Comparison of ENCODE assay signal across 11 cellular contexts in the genomic region with DNA sequence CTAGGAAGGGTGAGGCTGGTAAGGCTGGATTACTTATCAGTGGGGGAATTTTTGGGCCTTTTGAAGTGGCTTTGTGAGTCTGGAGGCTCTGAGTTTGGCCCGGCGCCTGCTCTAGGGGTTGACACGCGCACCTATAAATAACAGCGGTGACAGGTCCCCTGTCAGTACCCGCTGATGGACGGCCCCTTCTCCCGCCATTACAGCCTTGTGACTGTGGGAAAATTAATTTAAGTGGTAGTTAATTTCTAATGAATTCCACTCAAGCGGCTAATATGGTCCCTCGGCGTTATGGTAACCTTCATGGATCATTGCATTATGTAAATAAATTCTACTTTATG. TPM values are rescaled to one million over a fixed set of nuclear protein-coding genes. Genes with fewer than 3 reads are reported as not detected.
DNase-seq lines count a peak whose midpoint lies in the region; ATAC-seq, FAIRE-seq and TF ChIP-seq lines count a peak whose summit lies in the region.
"Had no signal": no experiment of that assay in that cellular context is flagged by ENCODE, and none has a peak within 500 bp of the region (broad histone marks: within the 10 kb centered on the region; RNA-seq: fewer than 3 reads in every experiment).

No MANE protein-coding gene starts in this region.

- no peaks in the 10 kb centered on the region for H3K36me3 Mint-ChIP-seq in brain

- no peak for TF ChIP-seq POLR2A in GM12891 (IDR thresholded peaks at IDR 0.05; ENCODE audit: low read depth, low read length)

- peak; percentile 13 for FAIRE-seq in GM12891 (lab: Jason Lieb, UNC)

- H3K4me3 Mint-ChIP-seq in brain, result peak overlapping the region in 2 of 5 experiments; percentile 21 to 37

- peaks cover 0 to 5% (median 0%) of the 10 kb centered on the region in 5 experiments for H3K9me3 Mint-ChIP-seq in brain

- peaks cover 11% of the 10 kb centered on the region for H3K27me3 Mint-ChIP-seq in brain

- H3K27ac Mint-ChIP-seq in brain, result peak overlapping the region in 3 of 5 experiments; percentile 76 to 91 (median 78)

- DNase-seq in GM12891 (ENCODE audit: insufficient read length, low spot score) (peak; percentile 47), NCI-H2196 treated with DMSO at 0.1 percent for 48 hours (lab: John Stamatoyannopoulos, UW; ENCODE audit: unreplicated experiment) (no peak), dedifferentiated amniotic fluid mesenchymal stem cell (ENCODE audit: extremely low spot score) (no peak)
- no peak for DNase-seq in effector CD4-positive, alpha-beta T cell
- DNase-seq: activated gamma-delta T cell, upper lobe of left lung had no signal

- ATAC-seq in GM19468 (IDR thresholded peaks at IDR 0.05; ENCODE audit: extremely low read depth, unreplicated experiment) (peak; percentile 67), HG03139 (IDR thresholded peaks at IDR 0.05; ENCODE audit: unreplicated experiment) (peak; percentile 76), esophagus mucosa (no peak)
- ATAC-seq: psoas muscle had no signal

- TF ChIP-seq CTCF in brain (conservative IDR thresholded peaks at IDR 0.05), result no peak

- peaks cover 34% of the 10 kb centered on the region for H3K4me1 Mint-ChIP-seq in brain

TF ChIP-seq in GM12891, 5 proteins besides CTCF, POLR2A, EP300 and RAD21:
- no peak for TF ChIP-seq POU2F2 (IDR thresholded peaks at IDR 0.05; ENCODE audit: low read depth, low read length)
- TF ChIP-seq PAX5 (IDR thresholded peaks at IDR 0.05; ENCODE audit: insufficient read depth, low read length, severe bottlenecking), result no peak
- TF ChIP-seq POLR2AphosphoS5 (IDR thresholded peaks at IDR 0.05; ENCODE audit: low read depth, low read length), result no peak
- TF ChIP-seq TAF1 (IDR thresholded peaks at IDR 0.05; ENCODE audit: low read depth, low read length), result no peak
- TF ChIP-seq SPI1 (IDR thresholded peaks at IDR 0.05; ENCODE audit: low read depth, low read length), result no peak

RNA-seq across cellular contexts. Expression of a gene that starts 16.5 kb away (rescaled TPM):
- 107 TPM for polyA plus RNA-seq in GM12891 (2012; ENCODE audit: low read depth, missing spikeins)
- polyA plus RNA-seq in brain (ENCODE audit: insufficient read depth, low read depth, low replicate concordance), result 59.0 TPM
- 54.3 TPM for total RNA-seq in esophagus mucosa

RNA-seq across cellular contexts. Expression of a gene that starts 18.0 kb away (rescaled TPM):
- polyA plus RNA-seq in GM12891 (2012; ENCODE audit: low read depth, missing spikeins), result 106 TPM
- polyA plus RNA-seq in brain (ENCODE audit: insufficient read depth, low read depth, low replicate concordance), result 95.6 TPM
- 30.7 TPM for total RNA-seq in esophagus mucosa
